ENCODE assay signal across 12 cellular contexts in genomic region chr3:116423365-116423764, GRCh38. TPM values are rescaled to one million over a fixed set of nuclear protein-coding genes. Genes with fewer than 3 reads are reported as not detected.
A peak's percentile ranks its signal among the peaks of the same experiment; 100 is the strongest.
DNase-seq lines count a peak whose midpoint lies in the region; TF ChIP-seq lines count a peak whose summit lies in the region.
"Had no signal": no experiment of that assay in that cellular context is flagged by ENCODE, and none has a peak within 500 bp of the region (broad histone marks: within the 10 kb centered on the region; RNA-seq: fewer than 3 reads in every experiment).

No MANE protein-coding gene starts in this region.

- no peak overlapping the region for H3K4me3 ChIP-seq in breast epithelium
- no peak overlapping the region for H3K4me3 ChIP-seq in uterus
- H3K4me3 ChIP-seq: lung had no signal

- no peaks in the 10 kb centered on the region for H3K27me3 ChIP-seq in breast epithelium
- no peaks in the 10 kb centered on the region for H3K27me3 ChIP-seq in uterus

- intact Hi-C loops in Calu3 (cut with micrococcal nuclease; ENCODE audit: unreplicated experiment): no loop called here
- intact Hi-C loops in breast epithelium (cut with DNase I; ENCODE audit: low total_unique reads): no loop called here
- intact Hi-C loops in uterus (cut with DNase I; ENCODE audit: low total_unique reads): no loop called here

- BruUV-seq in Calu3 (replicated peaks; lab: Mats Ljungman, UMichigan): no TSS peak

- H3K27ac Mint-ChIP-seq in Calu3 (ENCODE audit: unreplicated experiment) (peak overlapping the region; percentile 93), nephron (peak overlapping the region; percentile 3 to 81 (median 70)), chondrocyte (ENCODE audit: unreplicated experiment) (no peak overlapping the region)

- peaks cover 27% of the 10 kb centered on the region for H3K4me1 Mint-ChIP-seq in Calu3 (ENCODE audit: low read depth, unreplicated experiment)
- H3K4me1 Mint-ChIP-seq in nephron: peaks cover 5% of the 10 kb centered on the region
- H3K4me1 Mint-ChIP-seq in chondrocyte (ENCODE audit: low read depth): peaks cover 9% of the 10 kb centered on the region
- H3K4me1 Mint-ChIP-seq: central memory CD8-positive, alpha-beta T cell had no signal

- no peak for TF ChIP-seq CTCF in Calu3 (IDR thresholded peaks at IDR 0.05; ENCODE audit: unreplicated experiment)
- TF ChIP-seq CTCF in nephron (IDR thresholded peaks at IDR 0.05; ENCODE audit: unreplicated experiment in 3 of 3): no peak
- TF ChIP-seq CTCF in breast epithelium (IDR thresholded peaks at IDR 0.05): no peak
- TF ChIP-seq CTCF in uterus (IDR thresholded peaks at IDR 0.05): no peak
- TF ChIP-seq CTCF in chondrocyte (IDR thresholded peaks at IDR 0.05): no peak

- H3K27ac ChIP-seq in breast epithelium (no peak overlapping the region), uterus (no peak overlapping the region)
- H3K27ac ChIP-seq: C4-2B had no signal

- H3K4me1 ChIP-seq in breast epithelium (no peaks in the 10 kb centered on the region), uterus (no peaks in the 10 kb centered on the region)

- CTCF ChIA-PET in Calu3 (lab: Charles Lee): interaction anchor here (1.1 kb wide), 1 partner anchor 9 kb away, joined by 4 read pairs; no protein-coding TSS in a partner anchor

- H3K36me3 ChIP-seq in breast epithelium: no peaks in the 10 kb centered on the region
- H3K36me3 ChIP-seq in uterus: no peaks in the 10 kb centered on the region

- peaks cover 18% of the 10 kb centered on the region for H3K36me3 Mint-ChIP-seq in Calu3 (ENCODE audit: insufficient read depth, unreplicated experiment)
- H3K36me3 Mint-ChIP-seq in nephron (ENCODE audit: low read depth): no peaks in the 10 kb centered on the region
- no peaks in the 10 kb centered on the region for H3K36me3 Mint-ChIP-seq in chondrocyte (ENCODE audit: low read depth)

- DNase-seq in Calu3: no peak
- peak; percentile 35 for DNase-seq in NCI-H146 treated with DMSO at 0.1 percent for 48 hours (lab: John Stamatoyannopoulos, UW; ENCODE audit: unreplicated experiment)
- peak; percentile 52 for DNase-seq in ecto neural progenitor cell (ENCODE audit: low spot score)
- no peak for DNase-seq in breast epithelium (ENCODE audit: low spot score in 2 of 2)
- no peak for DNase-seq in activated CD4-positive, CD25-positive, alpha-beta regulatory T cell treated with anti-CD3 and anti-CD28 coated beads, Interleukin-2, amount 50 U/mL, for 72 hours
- no peak for DNase-seq in uterus
- DNase-seq in chondrocyte (ENCODE audit: low spot score): no peak
- DNase-seq: NCI-H1048 had no signal

- peak overlapping the region; percentile 44 for H3K4me3 Mint-ChIP-seq in Calu3 (ENCODE audit: low read depth, unreplicated experiment)
- H3K4me3 Mint-ChIP-seq in nephron: peak overlapping the region in 1 of 3 experiments; percentile 0
- H3K4me3 Mint-ChIP-seq in chondrocyte (ENCODE audit: unreplicated experiment): no peak overlapping the region
- H3K4me3 Mint-ChIP-seq: central memory CD8-positive, alpha-beta T cell had no signal

- H3K9me3 ChIP-seq in breast epithelium (no peaks in the 10 kb centered on the region), uterus (no peaks in the 10 kb centered on the region)

- TF ChIP-seq POLR2A in breast epithelium (IDR thresholded peaks at IDR 0.05) (no peak), uterus (IDR thresholded peaks at IDR 0.05) (no peak)

- H3K9me3 Mint-ChIP-seq in Calu3 (ENCODE audit: low read depth, unreplicated experiment) (no peaks in the 10 kb centered on the region), nephron (peaks cover 4% of the 10 kb centered on the region), chondrocyte (ENCODE audit: low read depth) (peaks cover 3% of the 10 kb centered on the region)

- no peaks in the 10 kb centered on the region for H3K27me3 Mint-ChIP-seq in Calu3 (ENCODE audit: unreplicated experiment)
- H3K27me3 Mint-ChIP-seq in nephron (ENCODE audit: low read depth): peaks cover 3% of the 10 kb centered on the region
- H3K27me3 Mint-ChIP-seq in chondrocyte (ENCODE audit: low read depth): no peaks in the 10 kb centered on the region
- H3K27me3 Mint-ChIP-seq: central memory CD8-positive, alpha-beta T cell had no signal

RNA-seq across cellular contexts. Expression of gene LSAMP, which starts 21.9 kb away (rescaled TPM):
- total RNA-seq in Calu3 (2022): 0.90 and 1.0 TPM in 2 replicates
- total RNA-seq in breast epithelium: 1 to 10 TPM; 1.6 to 3.8 (median 3.5) TPM
- total RNA-seq in uterus: 10 to 100 TPM in 1 of 4 donors, 1 to 10 TPM in 2, under 1 TPM in 1; 0.26 to 25.8 (median 1.8) TPM
- 1.1 to 1.8 TPM (median 1.4 TPM) in 3 replicates for total RNA-seq in chondrocyte

Comparison
In these comparisons a context has a peak if more than half of its experiments do, and no peak if none do; other contexts are left out.
1. DNase-seq: peak in NCI-H146 treated with DMSO at 0.1 percent for 48 hours (single experiment) and ecto neural progenitor cell (single experiment); none in Calu3 (single experiment), breast epithelium (0 of 2), activated CD4-positive, CD25-positive, alpha-beta regulatory T cell treated with anti-CD3 and anti-CD28 coated beads, Interleukin-2, amount 50 U/mL, for 72 hours (single experiment), uterus (0 of 2) and chondrocyte (single experiment).